8 cellular contexts compared by ENCODE assay signal in the genomic region with DNA sequence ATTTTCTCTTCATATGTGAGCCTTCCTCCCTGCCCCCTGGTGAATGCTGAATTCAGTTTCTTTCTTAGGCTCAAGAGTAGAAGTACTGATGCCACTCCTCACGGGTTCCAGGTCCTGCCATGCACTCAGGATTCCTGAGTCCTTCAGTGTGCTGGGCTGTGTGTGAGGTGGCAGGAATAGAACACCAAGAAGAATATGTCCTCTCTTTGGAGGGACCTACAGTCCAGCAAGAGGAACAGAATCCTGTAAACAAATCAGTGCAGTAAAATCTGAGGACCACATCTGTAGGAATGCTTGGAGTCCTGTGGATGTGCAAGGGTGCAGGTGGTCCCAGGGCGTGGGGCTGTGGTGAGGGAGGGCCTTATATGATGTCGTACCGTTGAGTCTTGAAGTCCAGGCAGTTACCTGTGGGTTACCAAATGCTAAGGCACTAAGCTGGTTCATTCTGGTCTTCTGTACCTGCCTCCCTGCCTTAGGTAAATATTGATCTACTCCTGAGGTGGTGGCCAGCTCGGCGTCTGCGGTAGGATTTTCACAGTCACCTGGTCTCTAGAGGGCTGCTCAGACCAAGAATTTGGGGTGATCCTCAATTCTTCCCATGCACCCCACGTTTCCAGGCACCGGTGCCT. TPM values are rescaled to one million over a fixed set of nuclear protein-coding genes. Genes with fewer than 3 reads are reported as not detected.
DNase-seq lines count a peak whose midpoint lies in the region; ATAC-seq and TF ChIP-seq lines count a peak whose summit lies in the region.
"Had no signal": no experiment of that assay in that cellular context is flagged by ENCODE, and none has a peak within 500 bp of the region (broad histone marks: within the 10 kb centered on the region; RNA-seq: fewer than 3 reads in every experiment).

No MANE protein-coding gene starts in this region.

- H3K27ac ChIP-seq in left lung (peak overlapping the region; percentile 2 to 30), subcutaneous abdominal adipose tissue (ENCODE audit: low read depth, low read length) (peak overlapping the region; percentile 58)

- H3K27me3 ChIP-seq in adipocyte (replicated peaks; ENCODE audit: control insufficient read depth, insufficient read depth, low read length) (no peaks in the 10 kb centered on the region), left lung (peaks cover 0 to 25% of the 10 kb centered on the region in 2 donors), subcutaneous abdominal adipose tissue (ENCODE audit: control insufficient read depth in 5 of 5, insufficient read depth in 4 of 5, low read length in 5 of 5) (no peaks in the 10 kb centered on the region)

- ATAC-seq in left lung (peak; percentile 84), HG02970 (IDR thresholded peaks at IDR 0.05; ENCODE audit: low FRiP score, unreplicated experiment) (no peak)

- H3K9me3 ChIP-seq in adipocyte (ENCODE audit: control insufficient read depth, low read length) (no peaks in the 10 kb centered on the region), left lung (no peaks in the 10 kb centered on the region), subcutaneous abdominal adipose tissue (ENCODE audit: control insufficient read depth in 5 of 5, low read length in 5 of 5) (no peaks in the 10 kb centered on the region)

- TF ChIP-seq CTCF in left lung (IDR thresholded peaks at IDR 0.05) = no peak

- intact Hi-C loops in left lung (cut with DNase I) = no loop called here

- H3K9ac ChIP-seq in adipocyte (ENCODE audit: low read length) (peak overlapping the region; percentile 20), subcutaneous abdominal adipose tissue (ENCODE audit: low read length in 5 of 5) (peak overlapping the region in 1 of 5 donors; percentile 26)

- no peaks in the 10 kb centered on the region for H3K36me3 ChIP-seq in adipocyte (ENCODE audit: control insufficient read depth, insufficient read depth, low read length, severe bottlenecking)
- no peaks in the 10 kb centered on the region for H3K36me3 ChIP-seq in left lung
- peaks cover 0 to 4% (median 0%) of the 10 kb centered on the region in 5 donors for H3K36me3 ChIP-seq in subcutaneous abdominal adipose tissue (ENCODE audit: control insufficient read depth in 5 of 5, insufficient read depth in 5 of 5, low read length in 5 of 5)

- H3K4me3 ChIP-seq in adipocyte (ENCODE audit: low read length) = no peak overlapping the region
- H3K4me3 ChIP-seq in left lung = no peak overlapping the region
- peak overlapping the region in 1 of 5 donors; percentile 17 for H3K4me3 ChIP-seq in subcutaneous abdominal adipose tissue (ENCODE audit: low read depth in 1 of 5, low read length in 5 of 5)

- DNase-seq in HT-29 (ENCODE audit: low spot score) = peak; percentile 88
- no peak for DNase-seq in adipocyte (ENCODE audit: low read depth)
- DNase-seq in left lung = no peak
- no peak for DNase-seq in C1 segment of cervical spinal cord (lab: John Stamatoyannopoulos, UW)
- DNase-seq in kidney tubule cell (ENCODE audit: low spot score) = no peak
- DNase-seq: Karpas-422 had no signal

- H3K4me1 ChIP-seq in adipocyte (ENCODE audit: control insufficient read depth, insufficient read depth, low read length) = peaks cover 44% of the 10 kb centered on the region
- H3K4me1 ChIP-seq in left lung = peaks cover 17 to 59% of the 10 kb centered on the region in 2 donors
- H3K4me1 ChIP-seq in subcutaneous abdominal adipose tissue (ENCODE audit: control insufficient read depth in 5 of 5, insufficient read depth in 5 of 5, low read length in 5 of 5) = peaks cover 10 to 56% (median 55%) of the 10 kb centered on the region in 5 donors

RNA-seq across cellular contexts. Expression of gene ASAP2, which starts 5.5 kb away (rescaled TPM):
- total RNA-seq in HT-29 (2014; rRNA removed; shearing (Covaris generic)) = 27.0 and 34.8 TPM in 2 replicates
- 10 to 100 TPM; 21.1 to 27.3 TPM for total RNA-seq in left lung
